Comparison of ENCODE assay signal across 2 cellular contexts in genomic region chr3:126835472-126836219, GRCh38.
TF ChIP-seq lines count a peak whose summit lies in the region.

No MANE protein-coding gene starts in this region.

TF ChIP-seq in A549, 52 proteins besides CTCF, POLR2A, EP300 and RAD21 (continued from another document):
- TF ChIP-seq REST (IDR thresholded peaks at IDR 0.05) (no peak), NPAS2 (CRISPR knock-in tag; IDR thresholded peaks at IDR 0.05; ENCODE audit: borderline replicate concordance) (no peak), HEYL (CRISPR knock-in tag; IDR thresholded peaks at IDR 0.05) (no peak)
TF ChIP-seq in A549: peak in this region for 0.

TF ChIP-seq in HEK293, 187 proteins besides CTCF, POLR2A, EP300 and RAD21 (continued from another document):
- no peak for TF ChIP-seq ZBTB11 (tag by site-specific recombination; conservative IDR thresholded peaks at IDR 0.05; ENCODE audit: low read depth)
